ENCODE assay signal across 1 cellular context in genomic region chr1:144533480-144533879, GRCh38.
TF ChIP-seq lines count a peak whose summit lies in the region.

No MANE protein-coding gene starts in this region.

TF ChIP-seq in K562, 482 proteins besides CTCF, POLR2A, EP300 and RAD21:
- TF ChIP-seq ZNF766 (CRISPR knock-in tag; conservative IDR thresholded peaks at IDR 0.05), result 0 out of 2 replicates have a peak, but pooled peaks have one; percentile 30
- peak in 1 of 2 experiments; percentile 63; a peak in 1 of 4 replicates for TF ChIP-seq SRF (CRISPR knock-in tag; IDR thresholded peaks at IDR 0.05)
